33 cellular contexts compared by ENCODE assay signal in the genomic region with DNA sequence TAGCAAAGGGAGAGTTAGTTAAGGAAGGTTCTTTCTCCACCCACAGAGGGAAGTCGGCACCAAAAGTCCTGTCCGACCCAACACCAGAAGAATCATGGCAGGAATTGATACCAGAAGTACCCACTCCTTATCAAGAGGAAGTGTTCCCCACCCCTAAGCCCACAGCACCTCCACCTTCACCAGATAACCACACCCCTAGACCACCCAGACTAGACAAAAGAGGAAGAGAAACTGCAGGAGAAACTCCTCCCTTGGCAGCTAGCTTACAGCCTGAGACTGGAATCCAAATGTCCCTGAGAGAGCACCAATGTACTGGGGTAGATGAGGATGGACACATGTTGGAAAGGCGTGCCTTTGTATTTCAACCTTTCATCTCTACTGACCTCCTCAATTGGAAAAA.
"Had no signal": no experiment of that assay in that cellular context is flagged by ENCODE, and none has a peak within 500 bp of the region (broad histone marks: within the 10 kb centered on the region; RNA-seq: fewer than 3 reads in every experiment).

No MANE protein-coding gene starts in this region.

- H3K27ac ChIP-seq: left lung, lower lobe of right lung, neural progenitor cell, neutrophil, pancreas, prostate gland, skin epidermis, testis, thyroid gland, transverse colon, upper lobe of left lung, vagina had no signal

- ATAC-seq: left colon; left lung; lower lobe of right lung; natural killer cell; pancreas; right cardiac atrium; sciatic nerve; stimulated activated effector memory CD8-positive, alpha-beta T cell treated with anti-CD3 and anti-CD28 coated beads, Interleukin-12 subunit alpha, Interleukin-12 subunit beta, amount 100 ng/mL, for 72 hours; stimulated activated naive CD8-positive, alpha-beta T cell treated with anti-CD3 and anti-CD28 coated beads, Interleukin-15, amount 100 ng/mL, for 72 hours had no signal

- H3K9me3 Mint-ChIP-seq: immature natural killer cell; mesothelial cell of epicardium; natural killer cell; nephron progenitor cell; neural progenitor cell; stimulated activated effector memory CD8-positive, alpha-beta T cell treated with anti-CD3 and anti-CD28 coated beads, Interleukin-12 subunit alpha, Interleukin-12 subunit beta, amount 100 ng/mL, for 72 hours had no signal

- H3K36me3 Mint-ChIP-seq: immature natural killer cell; mesothelial cell of epicardium; naive B cell; natural killer cell; neural progenitor cell; stimulated activated effector memory CD8-positive, alpha-beta T cell treated with anti-CD3 and anti-CD28 coated beads, Interleukin-12 subunit alpha, Interleukin-12 subunit beta, amount 100 ng/mL, for 72 hours had no signal

- H3K9me3 ChIP-seq: left lung, lower lobe of right lung, neutrophil, pancreas, prostate gland, testis, thyroid gland, transverse colon, upper lobe of left lung, vagina had no signal

- H3K27ac Mint-ChIP-seq: immature natural killer cell; mesothelial cell of epicardium; naive B cell; natural killer cell; nephron progenitor cell; neural progenitor cell; stimulated activated effector memory CD8-positive, alpha-beta T cell treated with anti-CD3 and anti-CD28 coated beads, Interleukin-12 subunit alpha, Interleukin-12 subunit beta, amount 100 ng/mL, for 72 hours; stimulated activated naive CD8-positive, alpha-beta T cell treated with anti-CD3 and anti-CD28 coated beads, Interleukin-15, amount 100 ng/mL, for 72 hours had no signal

- H3K4me2 ChIP-seq: neural progenitor cell had no signal

- H3K27me3 Mint-ChIP-seq: naive B cell had no signal

- H3K4me3 Mint-ChIP-seq: immature natural killer cell; mesothelial cell of epicardium; naive B cell; natural killer cell; nephron progenitor cell; neural progenitor cell; stimulated activated effector memory CD8-positive, alpha-beta T cell treated with anti-CD3 and anti-CD28 coated beads, Interleukin-12 subunit alpha, Interleukin-12 subunit beta, amount 100 ng/mL, for 72 hours; stimulated activated naive CD8-positive, alpha-beta T cell treated with anti-CD3 and anti-CD28 coated beads, Interleukin-15, amount 100 ng/mL, for 72 hours had no signal

- H3K4me1 ChIP-seq: left lung, lower lobe of right lung, neural progenitor cell, pancreas, prostate gland, testis, thyroid gland, transverse colon, upper lobe of left lung, vagina had no signal

- H3K27me3 ChIP-seq: left lung, neural progenitor cell, neutrophil, pancreas, testis, thyroid gland, transverse colon, upper lobe of left lung, vagina had no signal

- H2AFZ ChIP-seq: neural progenitor cell had no signal

- DNase-seq: hippocampal formation; immature natural killer cell; kidney; left colon; left lung; lower lobe of right lung; mammary epithelial cell; mesendoderm; naive B cell; natural killer cell; nephron progenitor cell; pancreas; posterior cingulate gyrus; retina; right cardiac atrium; stimulated activated CD4-positive, alpha-beta T cell treated with anti-CD3 and anti-CD28 coated beads, Interleukin-12 subunit alpha, Interleukin-12 subunit beta, amount 100 ng/mL, for 4 hours; stimulated activated CD4-positive, alpha-beta T cell treated with anti-CD3 and anti-CD28 coated beads, Interleukin-15, amount 100 ng/mL, for 24 hours; stimulated activated CD4-positive, alpha-beta T cell treated with anti-CD3 and anti-CD28 coated beads, Interleukin-2, amount 100 ng/mL, for 24 hours; stimulated activated CD4-positive, alpha-beta T cell treated with anti-CD3 and anti-CD28 coated beads, Interleukin-4, amount 100 ng/mL, for 1 hour; stimulated activated naive CD4-positive, alpha-beta T cell treated with Interleukin-2 at 50 U/mL for 16 hours; stimulated activated naive CD8-positive, alpha-beta T cell treated with anti-CD3 and anti-CD28 coated beads, Interleukin-15, amount 100 ng/mL, for 72 hours; testis; thyroid gland; transverse colon; upper lobe of left lung had no signal

- H3K9ac ChIP-seq: neural progenitor cell had no signal

- H3K4me3 ChIP-seq: left lung, lower lobe of right lung, neural progenitor cell, pancreas, prostate gland, skin epidermis, testis, thyroid gland, transverse colon, upper lobe of left lung, vagina had no signal

- H3K4me1 Mint-ChIP-seq: immature natural killer cell; mesothelial cell of epicardium; natural killer cell; nephron progenitor cell; neural progenitor cell; stimulated activated effector memory CD8-positive, alpha-beta T cell treated with anti-CD3 and anti-CD28 coated beads, Interleukin-12 subunit alpha, Interleukin-12 subunit beta, amount 100 ng/mL, for 72 hours; stimulated activated naive CD8-positive, alpha-beta T cell treated with anti-CD3 and anti-CD28 coated beads, Interleukin-15, amount 100 ng/mL, for 72 hours had no signal

- H3K36me3 ChIP-seq: left lung, lower lobe of right lung, neural progenitor cell, neutrophil, pancreas, prostate gland, thyroid gland, transverse colon, upper lobe of left lung, vagina had no signal
